ENCODE assay signal across 10 cellular contexts in genomic region chr14:31243860-31244259, GRCh38. TPM values are rescaled to one million over a fixed set of nuclear protein-coding genes. Genes with fewer than 3 reads are reported as not detected.
DNase-seq lines count a peak whose midpoint lies in the region; ATAC-seq and TF ChIP-seq lines count a peak whose summit lies in the region.
"Had no signal": no experiment of that assay in that cellular context is flagged by ENCODE, and none has a peak within 500 bp of the region (broad histone marks: within the 10 kb centered on the region; RNA-seq: fewer than 3 reads in every experiment).

No MANE protein-coding gene starts in this region.

- 0 out of 2 replicates have a peak overlapping the region, but pooled peaks have one; percentile 35 for H2AFZ ChIP-seq in PC-3 (ENCODE audit: low read length)

- H3K9me3 ChIP-seq in PC-3 (ENCODE audit: low read length), result no peaks in the 10 kb centered on the region

- H3K9me3 Mint-ChIP-seq in activated CD4-positive, alpha-beta T cell treated with anti-CD3 and anti-CD28 coated beads for 36 hours (ENCODE audit: low read depth), result no peaks in the 10 kb centered on the region
- H3K9me3 Mint-ChIP-seq in activated CD4-positive, alpha-beta T cell treated with anti-CD3 and anti-CD28 coated beads, Interleukin-2, amount 10 ng/mL, durations not matched to agents 7 days and 5 days, result no peaks in the 10 kb centered on the region
- H3K9me3 Mint-ChIP-seq in T-cell, result no peaks in the 10 kb centered on the region
- H3K9me3 Mint-ChIP-seq: stimulated activated naive B cell treated with anti-CD40 and anti-IgM and Interleukin-4, amounts not matched to agents 10 μg/mL and 1 μg/mL and 100 μg/mL, for 72 hours had no signal

- H3K36me3 ChIP-seq in PC-3 (ENCODE audit: low read depth, low read length), result no peaks in the 10 kb centered on the region

- peaks cover 22% of the 10 kb centered on the region for H3K4me1 ChIP-seq in PC-3 (ENCODE audit: insufficient read depth, low read length)

- DNase-seq in activated CD4-positive, alpha-beta T cell treated with anti-CD3 and anti-CD28 coated beads for 36 hours, result peak; percentile 62
- no peak for DNase-seq in activated CD4-positive, alpha-beta T cell treated with anti-CD3 and anti-CD28 coated beads, Interleukin-2, amount 10 ng/mL, durations not matched to agents 7 days and 5 days
- DNase-seq in PC-3 (peak; percentile 96), T-cell (no peak), SHP77 (lab: John Stamatoyannopoulos, UW) (no peak)
- peak; percentile 72 for DNase-seq in stimulated activated CD4-positive, alpha-beta T cell treated with anti-CD3 and anti-CD28 coated beads, Interleukin-1b, Interleukin-23, amount 100 ng/mL, for 48 hours
- DNase-seq: NCI-H1048; stimulated activated naive B cell treated with anti-CD40 and anti-IgM and Interleukin-4, amounts not matched to agents 10 μg/mL and 1 μg/mL and 100 μg/mL, for 72 hours had no signal

- H3K27me3 Mint-ChIP-seq in activated CD4-positive, alpha-beta T cell treated with anti-CD3 and anti-CD28 coated beads for 36 hours, result no peaks in the 10 kb centered on the region
- H3K27me3 Mint-ChIP-seq in activated CD4-positive, alpha-beta T cell treated with anti-CD3 and anti-CD28 coated beads, Interleukin-2, amount 10 ng/mL, durations not matched to agents 7 days and 5 days, result no peaks in the 10 kb centered on the region
- peaks cover 0 to 3% of the 10 kb centered on the region in 2 donors for H3K27me3 Mint-ChIP-seq in T-cell

- H4K20me1 ChIP-seq in PC-3 (ENCODE audit: low read length), result no peaks in the 10 kb centered on the region

- no peaks in the 10 kb centered on the region for H3K27me3 ChIP-seq in PC-3 (ENCODE audit: low read length)

- H3K27ac Mint-ChIP-seq in activated CD4-positive, alpha-beta T cell treated with anti-CD3 and anti-CD28 coated beads for 36 hours, result no peak overlapping the region
- H3K27ac Mint-ChIP-seq in activated CD4-positive, alpha-beta T cell treated with anti-CD3 and anti-CD28 coated beads, Interleukin-2, amount 10 ng/mL, durations not matched to agents 7 days and 5 days, result no peak overlapping the region
- H3K27ac Mint-ChIP-seq in T-cell, result no peak overlapping the region
- H3K27ac Mint-ChIP-seq: stimulated activated naive B cell treated with anti-CD40 and anti-IgM and Interleukin-4, amounts not matched to agents 10 μg/mL and 1 μg/mL and 100 μg/mL, for 72 hours had no signal

- H3K36me3 Mint-ChIP-seq in activated CD4-positive, alpha-beta T cell treated with anti-CD3 and anti-CD28 coated beads for 36 hours (ENCODE audit: low read depth), result no peaks in the 10 kb centered on the region
- H3K36me3 Mint-ChIP-seq in activated CD4-positive, alpha-beta T cell treated with anti-CD3 and anti-CD28 coated beads, Interleukin-2, amount 10 ng/mL, durations not matched to agents 7 days and 5 days (ENCODE audit: low read depth), result no peaks in the 10 kb centered on the region
- no peaks in the 10 kb centered on the region for H3K36me3 Mint-ChIP-seq in T-cell
- H3K36me3 Mint-ChIP-seq: stimulated activated naive B cell treated with anti-CD40 and anti-IgM and Interleukin-4, amounts not matched to agents 10 μg/mL and 1 μg/mL and 100 μg/mL, for 72 hours had no signal

- peaks cover 17% of the 10 kb centered on the region for H3K4me1 Mint-ChIP-seq in activated CD4-positive, alpha-beta T cell treated with anti-CD3 and anti-CD28 coated beads for 36 hours
- peaks cover 15% of the 10 kb centered on the region for H3K4me1 Mint-ChIP-seq in activated CD4-positive, alpha-beta T cell treated with anti-CD3 and anti-CD28 coated beads, Interleukin-2, amount 10 ng/mL, durations not matched to agents 7 days and 5 days
- peaks cover 15 to 19% (median 17%) of the 10 kb centered on the region in 3 donors for H3K4me1 Mint-ChIP-seq in T-cell

- POLR2A ChIA-PET in activated CD4-positive, alpha-beta T cell treated with anti-CD3 and anti-CD28 coated beads for 36 hours (lab: Charles Lee), result no interaction called here
- POLR2A ChIA-PET in activated CD4-positive, alpha-beta T cell treated with anti-CD3 and anti-CD28 coated beads, Interleukin-2, amount 10 ng/mL, durations not matched to agents 7 days and 5 days (lab: Charles Lee), result no interaction called here
- POLR2A ChIA-PET in PC-3 (lab: Charles Lee; ENCODE audit: unreplicated experiment), result no interaction called here
- POLR2A ChIA-PET in T-cell (lab: Charles Lee), result no interaction called here

- H3K79me2 ChIP-seq in PC-3 (ENCODE audit: low read length), result no peaks in the 10 kb centered on the region

- H3F3A ChIP-seq in PC-3 (ENCODE audit: low read length, unreplicated experiment), result no peaks in the 10 kb centered on the region

- ATAC-seq in activated CD4-positive, alpha-beta T cell treated with anti-CD3 and anti-CD28 coated beads for 36 hours, result peak; percentile 70
- ATAC-seq in PC-3, result peak; percentile 86
- ATAC-seq in esophagus mucosa, result peak; percentile 94
- ATAC-seq in GM21717 (IDR thresholded peaks at IDR 0.05; ENCODE audit: unreplicated experiment), result no peak
- no peak for ATAC-seq in T-cell (replicated peaks in 1 of 4)

- no peak overlapping the region for H3K4me3 ChIP-seq in PC-3 (ENCODE audit: low read length)

- peak overlapping the region; percentile 87 for H3K27ac ChIP-seq in PC-3 (ENCODE audit: low read length)

- H3K9me2 ChIP-seq in PC-3 (replicated peaks; ENCODE audit: low read length), result no peaks in the 10 kb centered on the region

- no TSS peak for BruUV-seq in PC-3 (replicated peaks; lab: Mats Ljungman, UMichigan)

- TF ChIP-seq CTCF in PC-3 (conservative IDR thresholded peaks at IDR 0.05; ENCODE audit: low read depth, low read length), result no peak

- peak overlapping the region; percentile 65 for H3K9ac ChIP-seq in PC-3 (ENCODE audit: low read length)

- intact Hi-C loops in activated CD4-positive, alpha-beta T cell treated with anti-CD3 and anti-CD28 coated beads for 36 hours (cut with DNase I, micrococcal nuclease), result no loop called here
- intact Hi-C loops in PC-3 (cut with micrococcal nuclease), result no loop called here

- CTCF ChIA-PET in activated CD4-positive, alpha-beta T cell treated with anti-CD3 and anti-CD28 coated beads for 36 hours (lab: Charles Lee), result no interaction called here
- CTCF ChIA-PET in activated CD4-positive, alpha-beta T cell treated with anti-CD3 and anti-CD28 coated beads, Interleukin-2, amount 10 ng/mL, durations not matched to agents 7 days and 5 days (lab: Charles Lee), result no interaction called here
- CTCF ChIA-PET in PC-3 (lab: Charles Lee), result no interaction called here
- CTCF ChIA-PET in T-cell (lab: Charles Lee), result no interaction called here

- H3K4me2 ChIP-seq in PC-3 (ENCODE audit: low read length), result no peak overlapping the region

- H3K4me3 Mint-ChIP-seq in activated CD4-positive, alpha-beta T cell treated with anti-CD3 and anti-CD28 coated beads for 36 hours, result no peak overlapping the region
- no peak overlapping the region for H3K4me3 Mint-ChIP-seq in activated CD4-positive, alpha-beta T cell treated with anti-CD3 and anti-CD28 coated beads, Interleukin-2, amount 10 ng/mL, durations not matched to agents 7 days and 5 days
- no peak overlapping the region for H3K4me3 Mint-ChIP-seq in T-cell
- H3K4me3 Mint-ChIP-seq: stimulated activated naive B cell treated with anti-CD40 and anti-IgM and Interleukin-4, amounts not matched to agents 10 μg/mL and 1 μg/mL and 100 μg/mL, for 72 hours had no signal

RNA-seq across cellular contexts. Expression of gene HECTD1, which starts 36.3 kb away (rescaled TPM):
- total RNA-seq in activated CD4-positive, alpha-beta T cell treated with anti-CD3 and anti-CD28 coated beads for 36 hours, result 10 to 100 TPM; 87.1 to 89.5 TPM
- total RNA-seq in activated CD4-positive, alpha-beta T cell treated with anti-CD3 and anti-CD28 coated beads, Interleukin-2, amount 10 ng/mL, durations not matched to agents 7 days and 5 days, result 100 to 1,000 TPM in 1 of 2 experiments, 10 to 100 TPM in 1; 97.2 to 110 TPM
- 152 and 214 TPM in 2 replicates for total RNA-seq in PC-3 (2014; rRNA removed)
- total RNA-seq in esophagus mucosa, result 174 TPM
- 100 to 1,000 TPM; 118 to 194 (median 132) TPM for total RNA-seq in T-cell

Comparison
In these comparisons a context has a peak if more than half of its experiments do, and no peak if none do; other contexts are left out.
1. DNase-seq: peak in activated CD4-positive, alpha-beta T cell treated with anti-CD3 and anti-CD28 coated beads for 36 hours (single experiment), PC-3 (single experiment) and stimulated activated CD4-positive, alpha-beta T cell treated with anti-CD3 and anti-CD28 coated beads, Interleukin-1b, Interleukin-23, amount 100 ng/mL, for 48 hours (single experiment); none in activated CD4-positive, alpha-beta T cell treated with anti-CD3 and anti-CD28 coated beads, Interleukin-2, amount 10 ng/mL, durations not matched to agents 7 days and 5 days (single experiment), T-cell (0 of 34) and SHP77 (0 of 2).
2. ATAC-seq: peak in activated CD4-positive, alpha-beta T cell treated with anti-CD3 and anti-CD28 coated beads for 36 hours (single experiment), PC-3 (single experiment) and esophagus mucosa (single experiment); none in GM21717 (single experiment) and T-cell (0 of 4).